ENCODE assay signal across 32 cellular contexts in genomic region chr15:63109498-63110290, GRCh38. TPM values are rescaled to one million over a fixed set of nuclear protein-coding genes. Genes with fewer than 3 reads are reported as not detected.
DNase-seq lines count a peak whose midpoint lies in the region; ATAC-seq, FAIRE-seq and TF ChIP-seq lines count a peak whose summit lies in the region.
"Had no signal": no experiment of that assay in that cellular context is flagged by ENCODE, and none has a peak within 500 bp of the region (broad histone marks: within the 10 kb centered on the region; RNA-seq: fewer than 3 reads in every experiment).

No MANE protein-coding gene starts in this region.

- TF ChIP-seq POLR2A in breast epithelium (IDR thresholded peaks at IDR 0.05) (no peak), upper lobe of left lung (IDR thresholded peaks at IDR 0.05) (no peak)

- peak; percentile 18 for FAIRE-seq in bronchial epithelial cell (lab: Jason Lieb, UNC)

- 100% methylated on average over 4 of the region's 4 CpGs for WGBS in mammary epithelial cell (ENCODE audit: low coverage, missing lambda C conversion rate)
- WGBS in liver, result 66% methylated on average over 4 of the region's 4 CpGs
- WGBS in upper lobe of left lung, 2 donors, result 89 to 94% methylated on average over 4 of the region's 4 CpGs

- peak; percentile 6 to 23 for TF ChIP-seq RAD21 in liver (IDR thresholded peaks at IDR 0.05)

- peaks cover 6 to 8% of the 10 kb centered on the region in 2 donors for H3K4me1 Mint-ChIP-seq in immature natural killer cell
- H3K4me1 Mint-ChIP-seq: GM23338; naive B cell; stimulated activated memory B cell treated with anti-CD40 and anti-IgM and Interleukin-4, amounts not matched to agents 10 μg/mL and 1 μg/mL and 100 μg/mL, for 72 hours had no signal

- TF ChIP-seq CTCF in mammary epithelial cell (conservative IDR thresholded peaks at IDR 0.05 in 1 of 2, IDR thresholded peaks at IDR 0.05 in 1 of 2; ENCODE audit: extremely low read depth in 1 of 2, insufficient read depth in 1 of 2, low read depth in 1 of 2, low read length in 2 of 2) (no peak), breast epithelium (IDR thresholded peaks at IDR 0.05) (no peak), bronchial epithelial cell (IDR thresholded peaks at IDR 0.05; ENCODE audit: insufficient read depth, low read length, severe bottlenecking) (no peak), liver (IDR thresholded peaks at IDR 0.05; ENCODE audit: low read depth, low read length, missing input control) (no peak), upper lobe of left lung (IDR thresholded peaks at IDR 0.05) (no peak)

- no peak for TF ChIP-seq EP300 in upper lobe of left lung (IDR thresholded peaks at IDR 0.05)

- DNase-seq in mammary epithelial cell (peak; percentile 4), breast epithelium (ENCODE audit: low spot score in 2 of 2) (no peak), bronchial epithelial cell (ENCODE audit: low read depth) (no peak), immature natural killer cell (no peak), posterior cingulate gyrus (no peak), islet precursor cell (no peak), upper lobe of left lung (no peak)
- DNase-seq: 8988T; activated CD4-positive, alpha-beta T cell treated with anti-CD3 and anti-CD28 coated beads, Interleukin-2, amount 50 U/mL, for 4 hours; activated CD4-positive, CD25-positive, alpha-beta regulatory T cell; activated naive CD4-positive, alpha-beta T cell treated with Interleukin-2 at 50 U/mL for 16 hours; amygdala; CD4-positive, alpha-beta memory T cell; effector memory CD4-positive, alpha-beta T cell; foreskin melanocyte; heart right ventricle; naive B cell; NCI-H1048; NCI-H1694 treated with DMSO at 0.1 percent for 48 hours; NCI-H2171 treated with DMSO at 0.1 percent for 48 hours; nucleus accumbens; SHP77 treated with DMSO at 0.1 percent for 48 hours; stimulated activated CD4-positive, alpha-beta T cell treated with anti-CD3 and anti-CD28 coated beads, Interleukin-4, amount 100 ng/mL, for 1 hour; substantia nigra; SW 1271 had no signal

- H3K27me3 Mint-ChIP-seq in immature natural killer cell (ENCODE audit: low read depth in 3 of 3), result peaks cover 0 to 9% (median 8%) of the 10 kb centered on the region in 3 donors

- no peaks in the 10 kb centered on the region for H3K79me2 ChIP-seq in mammary epithelial cell (ENCODE audit: insufficient read depth, low read length)

- H3K27me3 ChIP-seq in mammary epithelial cell (ENCODE audit: insufficient read depth, low read length) (no peaks in the 10 kb centered on the region), breast epithelium (no peaks in the 10 kb centered on the region), bronchial epithelial cell (ENCODE audit: control insufficient read depth, insufficient read depth, low read length) (no peaks in the 10 kb centered on the region), liver (ENCODE audit: control insufficient read depth in 4 of 4, insufficient read depth in 4 of 4, low read length in 3 of 4) (no peaks in the 10 kb centered on the region), upper lobe of left lung (no peaks in the 10 kb centered on the region)
- H3K27me3 ChIP-seq: cardiac muscle cell, heart right ventricle, left lung had no signal

- ATAC-seq in upper lobe of left lung (ENCODE audit: low FRiP score in 2 of 2), result no peak
- ATAC-seq: GM23338; heart right ventricle; left lung; stimulated activated memory B cell treated with anti-CD40 and anti-IgM and Interleukin-4, amounts not matched to agents 10 μg/mL and 1 μg/mL and 100 μg/mL, for 72 hours had no signal

- H3K4me3 ChIP-seq in mammary epithelial cell (replicated peaks in 1 of 3; ENCODE audit: insufficient read depth in 1 of 3, low read depth in 2 of 3, low read length in 3 of 3) (no peak overlapping the region), breast epithelium (no peak overlapping the region), bronchial epithelial cell (ENCODE audit: low read depth, low read length) (no peak overlapping the region), liver (ENCODE audit: low read depth in 1 of 3, low read length in 3 of 3) (no peak overlapping the region), upper lobe of left lung (no peak overlapping the region)
- H3K4me3 ChIP-seq: cardiac muscle cell, coronary artery, GM23338, heart right ventricle, left lung had no signal

- H3K36me3 ChIP-seq in mammary epithelial cell (ENCODE audit: insufficient read depth, low read length), result no peaks in the 10 kb centered on the region
- H3K36me3 ChIP-seq in breast epithelium, result no peaks in the 10 kb centered on the region
- no peaks in the 10 kb centered on the region for H3K36me3 ChIP-seq in bronchial epithelial cell (ENCODE audit: control insufficient read depth, insufficient read depth, low read length)
- no peaks in the 10 kb centered on the region for H3K36me3 ChIP-seq in liver (ENCODE audit: control insufficient read depth in 4 of 4, insufficient read depth in 3 of 4, low read depth in 1 of 4, low read length in 3 of 4)
- no peaks in the 10 kb centered on the region for H3K36me3 ChIP-seq in upper lobe of left lung
- H3K36me3 ChIP-seq: cardiac muscle cell, heart right ventricle, left lung had no signal

- no TSS peak for BruUV-seq in mammary epithelial cell (replicated peaks; lab: Mats Ljungman, UMichigan)

- no peaks in the 10 kb centered on the region for H4K20me1 ChIP-seq in mammary epithelial cell (ENCODE audit: insufficient read depth, low read length)

- H3K27ac ChIP-seq in mammary epithelial cell (ENCODE audit: insufficient read depth, low read depth, low read length) (no peak overlapping the region), breast epithelium (no peak overlapping the region), liver (ENCODE audit: low read depth in 1 of 2, low read length in 2 of 2) (no peak overlapping the region), upper lobe of left lung (no peak overlapping the region)
- H3K27ac ChIP-seq: cardiac muscle cell, heart right ventricle, left lung had no signal

- intact Hi-C loops in mammary epithelial cell (cut with micrococcal nuclease) (no loop called here), breast epithelium (cut with DNase I; ENCODE audit: low total_unique reads) (no loop called here), posterior cingulate gyrus (cut with DNase I) (no loop called here)

- no peak overlapping the region for H3K27ac Mint-ChIP-seq in immature natural killer cell
- H3K27ac Mint-ChIP-seq: CD4-positive, alpha-beta memory T cell; GM23338; stimulated activated memory B cell treated with anti-CD40 and anti-IgM and Interleukin-4, amounts not matched to agents 10 μg/mL and 1 μg/mL and 100 μg/mL, for 72 hours had no signal

- CTCF ChIA-PET in mammary epithelial cell (lab: Charles Lee; ENCODE audit: low non-redundant PET), result no interaction called here

- no peak overlapping the region for H3K4me3 Mint-ChIP-seq in immature natural killer cell
- H3K4me3 Mint-ChIP-seq: CD4-positive, alpha-beta memory T cell; GM23338; mesothelial cell of epicardium; naive B cell; stimulated activated memory B cell treated with anti-CD40 and anti-IgM and Interleukin-4, amounts not matched to agents 10 μg/mL and 1 μg/mL and 100 μg/mL, for 72 hours had no signal

- H3K9me3 Mint-ChIP-seq in immature natural killer cell, result no peaks in the 10 kb centered on the region
- H3K9me3 Mint-ChIP-seq: CD4-positive, alpha-beta memory T cell; stimulated activated memory B cell treated with anti-CD40 and anti-IgM and Interleukin-4, amounts not matched to agents 10 μg/mL and 1 μg/mL and 100 μg/mL, for 72 hours had no signal

- no peak overlapping the region for H2AFZ ChIP-seq in mammary epithelial cell (ENCODE audit: low read depth, low read length)

- H3K4me1 ChIP-seq in mammary epithelial cell (ENCODE audit: insufficient read depth, low read length) (peaks cover 6% of the 10 kb centered on the region), breast epithelium (no peaks in the 10 kb centered on the region), liver (ENCODE audit: control insufficient read depth in 4 of 4, insufficient read depth in 4 of 4, low read length in 3 of 4) (peaks cover 6 to 27% (median 20%) of the 10 kb centered on the region in 4 donors), upper lobe of left lung (no peaks in the 10 kb centered on the region)

- H3K9ac ChIP-seq in mammary epithelial cell (ENCODE audit: insufficient read depth, low read length), result no peak overlapping the region
- H3K9ac ChIP-seq in liver (ENCODE audit: low read depth in 1 of 2, low read length in 2 of 2), result no peak overlapping the region

- no peak overlapping the region for H3K4me2 ChIP-seq in mammary epithelial cell (ENCODE audit: insufficient read depth, low read depth, low read length)
- H3K4me2 ChIP-seq: GM23338 had no signal

- in situ Hi-C loops in mammary epithelial cell (cut with MboI; ENCODE audit: low sequenced_read_pairs in 2 of 2), result no loop called here

- H3K36me3 Mint-ChIP-seq in immature natural killer cell, result no peaks in the 10 kb centered on the region
- H3K36me3 Mint-ChIP-seq: CD4-positive, alpha-beta memory T cell; mesothelial cell of epicardium; stimulated activated memory B cell treated with anti-CD40 and anti-IgM and Interleukin-4, amounts not matched to agents 10 μg/mL and 1 μg/mL and 100 μg/mL, for 72 hours had no signal

- H3K9me3 ChIP-seq in mammary epithelial cell (replicated peaks; ENCODE audit: insufficient read depth, low read length), result no peaks in the 10 kb centered on the region
- H3K9me3 ChIP-seq in breast epithelium, result no peaks in the 10 kb centered on the region
- no peaks in the 10 kb centered on the region for H3K9me3 ChIP-seq in liver (ENCODE audit: control insufficient read depth in 4 of 4, low read length in 3 of 4)
- no peaks in the 10 kb centered on the region for H3K9me3 ChIP-seq in upper lobe of left lung
- H3K9me3 ChIP-seq: heart right ventricle, left lung had no signal

- dilution Hi-C loops in mammary epithelial cell (cut with HindIII; ENCODE audit: low sequenced_read_pairs), result no loop called here

TF ChIP-seq in liver, 16 proteins besides CTCF, POLR2A, EP300 and RAD21 (continues in another document):
- TF ChIP-seq HNF4A (conservative IDR thresholded peaks at IDR 0.05), result peak; percentile 93

RNA-seq across cellular contexts. Expression of gene LACTB, which starts 12.0 kb away (rescaled TPM):
- total RNA-seq in mammary epithelial cell, result 10 to 100 TPM; 17.3 to 23.0 TPM
- polyA plus RNA-seq in mammary epithelial cell, result 8.6 TPM
- 17.0 TPM for polyA minus RNA-seq in mammary epithelial cell
- 10 to 100 TPM; 15.7 to 17.6 (median 17.1) TPM for total RNA-seq in breast epithelium
- total RNA-seq in bronchial epithelial cell, result 14.5 and 15.5 TPM in 2 replicates
- 10 to 100 TPM; 13.2 to 19.7 TPM for total RNA-seq in liver
- 10 to 100 TPM; 18.5 to 25.3 TPM for polyA plus RNA-seq in liver
- polyA plus RNA-seq in immature natural killer cell, result 10 to 100 TPM; 11.3 to 11.7 (median 11.5) TPM
- 10 to 100 TPM; 18.4 to 31.5 (median 23.1) TPM for total RNA-seq in upper lobe of left lung

RNA-seq across cellular contexts. Expression of gene RPS27L, which starts 47.6 kb away (rescaled TPM):
- 100 to 1,000 TPM in 1 of 2 donors, 10 to 100 TPM in 1; 40.5 to 141 TPM for total RNA-seq in mammary epithelial cell
- polyA plus RNA-seq in mammary epithelial cell, result 113 TPM
- 17.6 TPM for polyA minus RNA-seq in mammary epithelial cell
- 100 to 1,000 TPM; 121 to 200 (median 152) TPM for total RNA-seq in breast epithelium
- 62.7 and 105 TPM in 2 replicates for total RNA-seq in bronchial epithelial cell
- 10 to 100 TPM in 1 of 2 donors, 1 to 10 TPM in 1; 9.8 to 41.1 TPM for total RNA-seq in liver
- polyA plus RNA-seq in liver, result 100 to 1,000 TPM in 1 of 2 donors, 10 to 100 TPM in 1; 40.3 to 184 TPM
- polyA plus RNA-seq in immature natural killer cell, result 100 to 1,000 TPM; 135 to 198 (median 154) TPM
- total RNA-seq in upper lobe of left lung, result 100 to 1,000 TPM in 3 of 6 donors, 10 to 100 TPM in 3; 30.3 to 165 (median 117) TPM
